ENCODE assay signal across 9 cellular contexts in genomic region chr6:116571683-116572000, GRCh38. TPM values are rescaled to one million over a fixed set of nuclear protein-coding genes. Genes with fewer than 3 reads are reported as not detected.
DNase-seq lines count a peak whose midpoint lies in the region; ATAC-seq and TF ChIP-seq lines count a peak whose summit lies in the region.
"Had no signal": no experiment of that assay in that cellular context is flagged by ENCODE, and none has a peak within 500 bp of the region (broad histone marks: within the 10 kb centered on the region; RNA-seq: fewer than 3 reads in every experiment).

No MANE protein-coding gene starts in this region.

- in situ Hi-C loops in GM13976 (cut with MboI; ENCODE audit: low sequenced_read_pairs, unreplicated experiment) = no loop called here

- H3K36me3 ChIP-seq in iPS-15b (ENCODE audit: control insufficient read depth, insufficient read depth, low read length) = no peaks in the 10 kb centered on the region

- ATAC-seq in stimulated activated memory B cell treated with anti-CD40 and anti-IgM and Interleukin-4, amounts not matched to agents 10 μg/mL and 1 μg/mL and 100 μg/mL, for 72 hours = no peak
- ATAC-seq in GM18909 (IDR thresholded peaks at IDR 0.05; ENCODE audit: poor library complexity, unreplicated experiment) (no peak), GM19351 (IDR thresholded peaks at IDR 0.05; ENCODE audit: unreplicated experiment) (no peak)

- DNase-seq in HFFc6 (no peak), GM13976 (ENCODE audit: low spot score) (no peak)
- no peak for DNase-seq in stimulated activated CD4-positive, alpha-beta T cell treated with anti-CD3 and anti-CD28 coated beads, Interleukin-15, amount 100 ng/mL, for 24 hours

- peaks cover 71% of the 10 kb centered on the region for H3K4me1 Mint-ChIP-seq in HFFc6 (ENCODE audit: low read depth)
- H3K4me1 Mint-ChIP-seq in activated naive CD8-positive, alpha-beta T cell (ENCODE audit: low read depth) = peaks cover 56% of the 10 kb centered on the region
- peaks cover 56% of the 10 kb centered on the region for H3K4me1 Mint-ChIP-seq in stimulated activated memory B cell treated with anti-CD40 and anti-IgM and Interleukin-4, amounts not matched to agents 10 μg/mL and 1 μg/mL and 100 μg/mL, for 72 hours

- H3K4me1 ChIP-seq in iPS-15b (ENCODE audit: control insufficient read depth, insufficient read depth, low read length) = peaks cover 3% of the 10 kb centered on the region

- peak overlapping the region; percentile 82 for H3K9ac ChIP-seq in iPS-15b (ENCODE audit: low read depth, low read length)

- peak overlapping the region; percentile 99 for H3K4me3 ChIP-seq in iPS-15b (ENCODE audit: low read depth, low read length)

- H3K27ac Mint-ChIP-seq in HFFc6 = peak overlapping the region; percentile 99
- H3K27ac Mint-ChIP-seq in activated naive CD8-positive, alpha-beta T cell = peak overlapping the region; percentile 95
- peak overlapping the region; percentile 97 for H3K27ac Mint-ChIP-seq in stimulated activated memory B cell treated with anti-CD40 and anti-IgM and Interleukin-4, amounts not matched to agents 10 μg/mL and 1 μg/mL and 100 μg/mL, for 72 hours

- H3K9me3 Mint-ChIP-seq in HFFc6 = no peaks in the 10 kb centered on the region
- H3K9me3 Mint-ChIP-seq in activated naive CD8-positive, alpha-beta T cell (ENCODE audit: low read depth) = no peaks in the 10 kb centered on the region
- no peaks in the 10 kb centered on the region for H3K9me3 Mint-ChIP-seq in stimulated activated memory B cell treated with anti-CD40 and anti-IgM and Interleukin-4, amounts not matched to agents 10 μg/mL and 1 μg/mL and 100 μg/mL, for 72 hours

- no peak for TF ChIP-seq CTCF in HFFc6 (IDR thresholded peaks at IDR 0.05)
- TF ChIP-seq CTCF in GM13976 (IDR thresholded peaks at IDR 0.05; ENCODE audit: borderline replicate concordance, control extremely low read depth, extremely low read depth, insufficient read depth, missing control alignments) = no peak

- no peaks in the 10 kb centered on the region for H3K27me3 ChIP-seq in iPS-15b (ENCODE audit: control insufficient read depth, insufficient read depth, low read length)

- peaks cover 37% of the 10 kb centered on the region for H3K36me3 Mint-ChIP-seq in HFFc6 (ENCODE audit: low read depth)
- H3K36me3 Mint-ChIP-seq in activated naive CD8-positive, alpha-beta T cell = peaks cover 3% of the 10 kb centered on the region
- H3K36me3 Mint-ChIP-seq in stimulated activated memory B cell treated with anti-CD40 and anti-IgM and Interleukin-4, amounts not matched to agents 10 μg/mL and 1 μg/mL and 100 μg/mL, for 72 hours = peaks cover 28% of the 10 kb centered on the region

- no peaks in the 10 kb centered on the region for H3K9me3 ChIP-seq in iPS-15b (ENCODE audit: control insufficient read depth, insufficient read depth, low read length)

- H3K27me3 Mint-ChIP-seq in HFFc6 (ENCODE audit: insufficient read depth) = peaks cover 4% of the 10 kb centered on the region
- H3K27me3 Mint-ChIP-seq in activated naive CD8-positive, alpha-beta T cell = no peaks in the 10 kb centered on the region
- H3K27me3 Mint-ChIP-seq in stimulated activated memory B cell treated with anti-CD40 and anti-IgM and Interleukin-4, amounts not matched to agents 10 μg/mL and 1 μg/mL and 100 μg/mL, for 72 hours = no peaks in the 10 kb centered on the region

- peak overlapping the region; percentile 100 for H3K4me3 Mint-ChIP-seq in HFFc6
- peak overlapping the region; percentile 100 for H3K4me3 Mint-ChIP-seq in activated naive CD8-positive, alpha-beta T cell
- H3K4me3 Mint-ChIP-seq in stimulated activated memory B cell treated with anti-CD40 and anti-IgM and Interleukin-4, amounts not matched to agents 10 μg/mL and 1 μg/mL and 100 μg/mL, for 72 hours = peak overlapping the region; percentile 94

RNA-seq across cellular contexts. Expression of gene RWDD1, which starts 0.3 kb away (rescaled TPM):
- 10 to 100 TPM; 77.9 to 90.4 (median 86.5) TPM for total RNA-seq in HFFc6 (2021; fragmentation: NEBNext Ultra II Directional; extraction: Animal tissue kit (Norgen Biotek cat#: 25700))

RNA-seq across cellular contexts. Expression of gene CALHM4, which starts 18.1 kb away (rescaled TPM):
- total RNA-seq in HFFc6 (2021; fragmentation: NEBNext Ultra II Directional; extraction: Animal tissue kit (Norgen Biotek cat#: 25700)) = under 1 TPM in 3 of 6 experiments, not detected in 3; 0.24 to 0.31 (median 0.27) TPM
- total RNA-seq: subcutaneous adipose tissue had no signal

RNA-seq across cellular contexts. Expression of gene TRAPPC3L, which starts 26.2 kb away (rescaled TPM):
- total RNA-seq in HFFc6 (2021; fragmentation: NEBNext Ultra II Directional; extraction: Animal tissue kit (Norgen Biotek cat#: 25700)) = under 1 TPM; 0.15 to 0.45 (median 0.32) TPM

RNA-seq across cellular contexts. Expression of gene RSPH4A, which starts 44.6 kb away (rescaled TPM):
- under 1 TPM; 0.07 to 0.37 (median 0.15) TPM for total RNA-seq in HFFc6 (2021; fragmentation: NEBNext Ultra II Directional; extraction: Animal tissue kit (Norgen Biotek cat#: 25700))
